ENCODE assay signal across 9 cellular contexts in the genomic region with DNA sequence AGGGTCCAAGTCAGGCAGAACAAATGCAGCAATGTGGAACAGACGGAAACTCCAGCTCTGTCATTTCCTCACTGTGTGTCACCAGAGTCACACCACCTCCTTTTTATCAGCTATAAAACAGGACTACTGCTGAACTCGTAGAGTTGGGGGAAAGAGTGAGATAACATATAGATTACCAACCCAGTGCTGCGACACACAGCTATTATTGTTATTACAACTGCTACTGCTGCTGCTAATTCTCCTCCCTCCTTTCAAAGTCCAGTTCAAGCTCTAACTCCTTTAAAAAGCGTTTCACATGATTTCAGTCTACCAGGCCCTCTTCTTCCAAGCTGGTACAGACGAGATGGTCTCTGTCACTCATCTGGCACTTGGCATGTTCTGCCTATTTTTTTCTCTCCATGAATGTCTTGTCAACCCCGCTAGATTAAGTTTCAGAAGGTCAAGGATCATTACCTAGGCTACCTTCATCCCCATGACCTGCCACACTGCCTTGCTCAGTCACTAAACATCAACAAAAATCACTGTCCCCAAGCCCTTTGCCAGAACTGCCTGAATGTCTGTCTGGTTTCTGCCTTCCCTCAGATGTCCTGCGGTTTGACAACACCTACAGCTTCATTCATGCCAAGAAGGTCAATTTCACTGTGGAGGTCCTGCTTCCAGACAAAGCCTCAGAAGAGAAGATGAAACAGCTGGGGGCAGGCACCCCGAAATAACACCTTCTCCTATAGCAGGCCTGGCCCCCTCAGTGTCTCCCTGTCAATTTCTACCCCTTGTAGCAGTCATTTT. TPM values are rescaled to one million over a fixed set of nuclear protein-coding genes. Genes with fewer than 3 reads are reported as not detected.
DNase-seq lines count a peak whose midpoint lies in the region; ATAC-seq and TF ChIP-seq lines count a peak whose summit lies in the region.
"Had no signal": no experiment of that assay in that cellular context is flagged by ENCODE, and none has a peak within 500 bp of the region (broad histone marks: within the 10 kb centered on the region; RNA-seq: fewer than 3 reads in every experiment).

No MANE protein-coding gene starts in this region.

- H3K9ac ChIP-seq in mammary epithelial cell (ENCODE audit: insufficient read depth, low read length), result peak overlapping the region; percentile 83

- H3K27ac Mint-ChIP-seq in stimulated activated naive CD8-positive, alpha-beta T cell treated with anti-CD3 and anti-CD28 coated beads, Interleukin-15, Interleukin-2, amounts not matched to agents 100 ng/mL and 50 ng/mL, for 24 hours, result peak overlapping the region; percentile 99

- H3K9me3 ChIP-seq in mammary epithelial cell (replicated peaks; ENCODE audit: insufficient read depth, low read length) (no peaks in the 10 kb centered on the region), mucosa of descending colon (no peaks in the 10 kb centered on the region)

- H3K36me3 ChIP-seq in mammary epithelial cell (ENCODE audit: insufficient read depth, low read length) (peaks cover 32% of the 10 kb centered on the region), mucosa of descending colon (ENCODE audit: low read depth) (no peaks in the 10 kb centered on the region)

- H3K79me2 ChIP-seq in mammary epithelial cell (ENCODE audit: insufficient read depth, low read length), result peaks cover 15% of the 10 kb centered on the region

- WGBS in mammary epithelial cell (ENCODE audit: low coverage, missing lambda C conversion rate), result 24% methylated on average over 8 of the region's 8 CpGs

- H3K27me3 ChIP-seq in mammary epithelial cell (ENCODE audit: insufficient read depth, low read length), result no peaks in the 10 kb centered on the region

- CTCF ChIA-PET in mammary epithelial cell (lab: Charles Lee; ENCODE audit: low non-redundant PET), result no interaction called here

- intact Hi-C loops in mammary epithelial cell (cut with micrococcal nuclease) (no loop called here), mucosa of descending colon (cut with DNase I, micrococcal nuclease) (no loop called here)

- no peak overlapping the region for H3K4me2 ChIP-seq in mammary epithelial cell (ENCODE audit: insufficient read depth, low read depth, low read length)

- peak overlapping the region; percentile 94 for H3K27ac ChIP-seq in mammary epithelial cell (ENCODE audit: insufficient read depth, low read depth, low read length)

- no peak for DNase-seq in stimulated activated naive CD8-positive, alpha-beta T cell treated with anti-CD3 and anti-CD28 coated beads, Interleukin-15, Interleukin-2, amounts not matched to agents 100 U/mL and 50 U/mL, for 24 hours
- DNase-seq in mammary epithelial cell (no peak), mucosa of descending colon (no peak), left lobe of liver (ENCODE audit: low spot score) (no peak), C1 segment of cervical spinal cord (lab: John Stamatoyannopoulos, UW) (no peak), pons (ENCODE audit: low spot score) (no peak), NCI-H1694 (lab: John Stamatoyannopoulos, UW) (no peak)

- H3K4me1 Mint-ChIP-seq in stimulated activated naive CD8-positive, alpha-beta T cell treated with anti-CD3 and anti-CD28 coated beads, Interleukin-15, Interleukin-2, amounts not matched to agents 100 ng/mL and 50 ng/mL, for 24 hours (ENCODE audit: low read depth), result peaks cover 65% of the 10 kb centered on the region

- dilution Hi-C loops in mammary epithelial cell (cut with HindIII; ENCODE audit: low sequenced_read_pairs), result no loop called here

- H2AFZ ChIP-seq in mammary epithelial cell (ENCODE audit: low read depth, low read length), result no peak overlapping the region

- in situ Hi-C loops in mammary epithelial cell (cut with MboI; ENCODE audit: low sequenced_read_pairs in 2 of 2), result no loop called here

- H3K36me3 Mint-ChIP-seq in stimulated activated naive CD8-positive, alpha-beta T cell treated with anti-CD3 and anti-CD28 coated beads, Interleukin-15, Interleukin-2, amounts not matched to agents 100 ng/mL and 50 ng/mL, for 24 hours (ENCODE audit: low read depth), result peaks cover 52% of the 10 kb centered on the region

- ATAC-seq in stimulated activated naive CD8-positive, alpha-beta T cell treated with anti-CD3 and anti-CD28 coated beads, Interleukin-15, Interleukin-2, amounts not matched to agents 100 U/mL and 50 U/mL, for 24 hours, result no peak
- ATAC-seq in mucosa of descending colon (peak; percentile 7), left lobe of liver (no peak)

- H3K4me3 ChIP-seq in mammary epithelial cell (replicated peaks in 1 of 3; ENCODE audit: insufficient read depth in 1 of 3, low read depth in 2 of 3, low read length in 3 of 3) (no peak overlapping the region), mucosa of descending colon (no peak overlapping the region)

- TF ChIP-seq CTCF in mammary epithelial cell (conservative IDR thresholded peaks at IDR 0.05 in 1 of 2, IDR thresholded peaks at IDR 0.05 in 1 of 2; ENCODE audit: extremely low read depth in 1 of 2, insufficient read depth in 1 of 2, low read depth in 1 of 2, low read length in 2 of 2), result no peak
- TF ChIP-seq CTCF in mucosa of descending colon (IDR thresholded peaks at IDR 0.05), result no peak

- H3K4me1 ChIP-seq in mammary epithelial cell (ENCODE audit: insufficient read depth, low read length), result peaks cover 85% of the 10 kb centered on the region
- peaks cover 39% of the 10 kb centered on the region for H3K4me1 ChIP-seq in mucosa of descending colon (ENCODE audit: low read depth)

- no peaks in the 10 kb centered on the region for H4K20me1 ChIP-seq in mammary epithelial cell (ENCODE audit: insufficient read depth, low read length)

- H3K4me3 Mint-ChIP-seq in stimulated activated naive CD8-positive, alpha-beta T cell treated with anti-CD3 and anti-CD28 coated beads, Interleukin-15, Interleukin-2, amounts not matched to agents 100 ng/mL and 50 ng/mL, for 24 hours, result peak overlapping the region; percentile 98

- H3K27me3 Mint-ChIP-seq in stimulated activated naive CD8-positive, alpha-beta T cell treated with anti-CD3 and anti-CD28 coated beads, Interleukin-15, Interleukin-2, amounts not matched to agents 100 ng/mL and 50 ng/mL, for 24 hours, result no peaks in the 10 kb centered on the region

- H3K9me3 Mint-ChIP-seq in stimulated activated naive CD8-positive, alpha-beta T cell treated with anti-CD3 and anti-CD28 coated beads, Interleukin-15, Interleukin-2, amounts not matched to agents 100 ng/mL and 50 ng/mL, for 24 hours, result no peaks in the 10 kb centered on the region

- BruUV-seq in mammary epithelial cell (replicated peaks; lab: Mats Ljungman, UMichigan), result no TSS peak

RNA-seq across cellular contexts. Expression of a gene that starts 3.7 kb away (rescaled TPM):
- total RNA-seq in mammary epithelial cell, result 1 to 10 TPM; 1.5 to 6.9 TPM
- polyA plus RNA-seq in mammary epithelial cell, result 14.3 TPM
- polyA minus RNA-seq in mammary epithelial cell, result not detected
- total RNA-seq in mucosa of descending colon, result 10 to 100 TPM; 14.0 to 26.0 (median 25.3) TPM
- total RNA-seq in left lobe of liver, result 6.3 TPM

RNA-seq across cellular contexts. Expression of a gene that starts 25.1 kb away (rescaled TPM):
- 100 to 1,000 TPM; 171 to 266 TPM for total RNA-seq in mammary epithelial cell
- 168 TPM for polyA plus RNA-seq in mammary epithelial cell
- 208 TPM for polyA minus RNA-seq in mammary epithelial cell
- 1 to 10 TPM in 2 of 3 donors, under 1 TPM in 1; 0.67 to 4.0 (median 2.5) TPM for total RNA-seq in mucosa of descending colon
- 252 TPM for total RNA-seq in left lobe of liver

RNA-seq across cellular contexts. Expression of a gene that starts 34.7 kb away (rescaled TPM):
- total RNA-seq in mammary epithelial cell, result 10 to 100 TPM; 21.6 to 22.0 TPM
- polyA plus RNA-seq in mammary epithelial cell, result 5.0 TPM
- 46.1 TPM for polyA minus RNA-seq in mammary epithelial cell
- total RNA-seq in mucosa of descending colon, result 10 to 100 TPM in 1 of 3 donors, 1 to 10 TPM in 2; 9.0 to 14.2 (median 9.1) TPM
- total RNA-seq in left lobe of liver, result 8.7 TPM

RNA-seq across cellular contexts. Expression of a gene that starts 49.9 kb away (rescaled TPM):
- not detected for total RNA-seq in mammary epithelial cell
- polyA plus RNA-seq in mammary epithelial cell, result not detected
- polyA minus RNA-seq in mammary epithelial cell, result not detected
- not detected for total RNA-seq in mucosa of descending colon
- total RNA-seq in left lobe of liver, result 0.60 TPM
- total RNA-seq: G401 had no signal

Comparison
In these comparisons a context has a peak if more than half of its experiments do, and no peak if none do; other contexts are left out.
1. RNA of a gene that starts 25.1 kb away (total RNA-seq): 171 to 266 TPM in mammary epithelial cell and 252 TPM in left lobe of liver (single experiment); 0.67 to 4.0 TPM in mucosa of descending colon; every median in the first group is over 10 times any median in the second.